8 cellular contexts compared by ENCODE assay signal in the genomic region with DNA sequence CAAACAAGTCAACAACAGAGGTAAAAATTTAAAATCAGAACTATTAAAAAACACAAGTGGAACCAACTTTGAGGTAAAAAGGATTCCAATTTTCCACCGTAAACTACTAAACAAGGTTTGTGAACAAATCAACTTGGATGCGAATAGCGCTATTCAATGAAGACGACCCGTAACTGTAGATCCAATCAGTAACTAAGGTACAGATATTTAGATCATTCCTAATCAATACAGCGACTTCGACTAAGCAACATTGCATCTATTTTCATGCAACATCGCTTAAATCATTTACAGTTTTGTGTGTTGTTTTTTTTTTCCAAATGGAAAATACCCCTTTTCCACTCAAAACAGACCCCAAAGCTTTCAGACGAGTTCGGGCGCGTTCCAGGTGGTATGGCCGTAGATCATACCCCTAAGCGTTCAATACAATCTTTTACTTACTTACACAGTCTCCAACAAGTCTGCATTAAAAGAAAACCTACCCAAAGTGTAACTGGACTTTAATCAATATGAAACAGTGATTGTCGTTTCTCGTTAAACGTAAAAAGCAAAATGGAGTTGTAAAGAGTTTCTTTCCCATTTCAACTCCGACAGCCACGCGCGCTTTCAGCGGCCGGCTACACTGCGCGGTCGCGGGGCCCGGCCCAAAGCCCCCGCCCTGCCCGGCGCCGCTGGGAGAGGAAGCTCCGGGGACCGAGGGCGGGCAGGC. TPM values are rescaled to one million over a fixed set of nuclear protein-coding genes. Genes with fewer than 3 reads are reported as not detected.
DNase-seq lines count a peak whose midpoint lies in the region; ATAC-seq and TF ChIP-seq lines count a peak whose summit lies in the region.

No MANE protein-coding gene starts in this region.

- no peak for DNase-seq in GM12865 (ENCODE audit: low read depth)
- no peak for DNase-seq in RWPE2 (ENCODE audit: low spot score)
- DNase-seq in fibroblast of lung (ENCODE audit: low read depth in 2 of 2): no peak
- peak; percentile 29 to 55 for DNase-seq in trophoblast cell
- DNase-seq in left lobe of liver (ENCODE audit: low spot score): no peak
- no peak for DNase-seq in SIG-M5 treated with dmso at 0.1 percent for 504 hours (lab: John Stamatoyannopoulos, UW; ENCODE audit: unreplicated experiment)
- DNase-seq in NCI-H2029 (lab: John Stamatoyannopoulos, UW): no peak

- H3K79me1 ChIP-seq in trophoblast cell (ENCODE audit: low read length): peaks cover 13% of the 10 kb centered on the region

- peaks cover 75% of the 10 kb centered on the region for H3K79me2 ChIP-seq in fibroblast of lung (ENCODE audit: control insufficient read depth, insufficient read depth, low read length)
- peaks cover 22% of the 10 kb centered on the region for H3K79me2 ChIP-seq in trophoblast cell (ENCODE audit: control insufficient read depth, insufficient read depth, low read length, poor library complexity)

- H3K23ac ChIP-seq in trophoblast cell (ENCODE audit: low read length): no peak overlapping the region

- H3K4me3 ChIP-seq in GM12865 (ENCODE audit: low read depth, low read length): peak overlapping the region; percentile 90
- H3K4me3 ChIP-seq in RWPE2 (ENCODE audit: severe bottlenecking): peak overlapping the region; percentile 89
- H3K4me3 ChIP-seq in fibroblast of lung (replicated peaks in 1 of 4; ENCODE audit: control extremely low read depth in 1 of 4, insufficient read depth in 1 of 4, low read depth in 3 of 4, low read length in 4 of 4): peak overlapping the region; percentile 73 to 98 (median 90)
- peak overlapping the region; percentile 80 for H3K4me3 ChIP-seq in trophoblast cell (ENCODE audit: low read depth, low read length)

- ATAC-seq in RWPE2 (ENCODE audit: low read depth): peak; percentile 28; the same call in 1 of the 3 replicates
- no peak for ATAC-seq in left lobe of liver
- no peak for ATAC-seq in HG02840 (IDR thresholded peaks at IDR 0.05; ENCODE audit: low FRiP score, unreplicated experiment)

- peak overlapping the region; percentile 99 for H3K18ac ChIP-seq in trophoblast cell (ENCODE audit: low read length)

- H3K14ac ChIP-seq in trophoblast cell (ENCODE audit: low read length): peak overlapping the region; percentile 99

- H4K91ac ChIP-seq in trophoblast cell (ENCODE audit: low read depth, low read length): peak overlapping the region; percentile 98

- H3K36me3 ChIP-seq in RWPE2 (ENCODE audit: low read depth): peaks cover 40% of the 10 kb centered on the region
- H3K36me3 ChIP-seq in fibroblast of lung (ENCODE audit: control insufficient read depth, insufficient read depth, low read length): peaks cover 7% of the 10 kb centered on the region
- H3K36me3 ChIP-seq in trophoblast cell (ENCODE audit: control insufficient read depth in 1 of 2, insufficient read depth in 2 of 2, low read length in 2 of 2): peaks cover 2 to 9% of the 10 kb centered on the region in 2 experiments

- peak overlapping the region; percentile 97 for H4K8ac ChIP-seq in trophoblast cell (ENCODE audit: low read depth, low read length)

- H3K9ac ChIP-seq in fibroblast of lung (ENCODE audit: insufficient read depth, low read length) (peak overlapping the region; percentile 98), trophoblast cell (ENCODE audit: low read length) (peak overlapping the region; percentile 86)

- H3K27me3 ChIP-seq in RWPE2 (ENCODE audit: insufficient read depth, poor library complexity, severe bottlenecking) (no peaks in the 10 kb centered on the region), fibroblast of lung (ENCODE audit: control insufficient read depth, insufficient read depth, low read length) (no peaks in the 10 kb centered on the region), trophoblast cell (ENCODE audit: insufficient read depth, low read length) (no peaks in the 10 kb centered on the region)

- H3K9me3 ChIP-seq in RWPE2 (ENCODE audit: severe bottlenecking) (no peaks in the 10 kb centered on the region), fibroblast of lung (ENCODE audit: control insufficient read depth, insufficient read depth, low read depth, low read length) (no peaks in the 10 kb centered on the region), trophoblast cell (ENCODE audit: insufficient read depth, low read depth, low read length) (peaks cover 2% of the 10 kb centered on the region)

- H2AFZ ChIP-seq in fibroblast of lung (ENCODE audit: low read length): no peak overlapping the region
- no peak overlapping the region for H2AFZ ChIP-seq in trophoblast cell (ENCODE audit: insufficient read depth, low read length, poor library complexity)

- peak overlapping the region; percentile 98 for H4K12ac ChIP-seq in trophoblast cell (ENCODE audit: low read depth, low read length)

- TF ChIP-seq CTCF in GM12865 (IDR thresholded peaks at IDR 0.05; ENCODE audit: insufficient read depth, low read depth, low read length, missing control alignments) (no peak), RWPE2 (IDR thresholded peaks at IDR 0.05; ENCODE audit: poor library complexity, severe bottlenecking) (no peak), fibroblast of lung (conservative IDR thresholded peaks at IDR 0.05 in 1 of 2, IDR thresholded peaks at IDR 0.05 in 1 of 2; ENCODE audit: low read depth in 1 of 2, low read length in 2 of 2) (no peak)

- H2BK5ac ChIP-seq in trophoblast cell (ENCODE audit: low read depth, low read length, poor library complexity): peak overlapping the region; percentile 97

- H3K4ac ChIP-seq in trophoblast cell (ENCODE audit: low read depth, low read length): peak overlapping the region; percentile 99

- peak overlapping the region; percentile 82 for H3K4me2 ChIP-seq in fibroblast of lung (ENCODE audit: extremely low read depth, insufficient read depth, low read length)
- peak overlapping the region; percentile 75 for H3K4me2 ChIP-seq in trophoblast cell (ENCODE audit: low read length)

- H2BK12ac ChIP-seq in trophoblast cell (ENCODE audit: low read length): no peak overlapping the region

- peaks cover 7% of the 10 kb centered on the region for H4K20me1 ChIP-seq in fibroblast of lung (ENCODE audit: control insufficient read depth, extremely low read depth, insufficient read depth, low read length)

- H2BK120ac ChIP-seq in trophoblast cell (ENCODE audit: insufficient read depth, low read length, poor library complexity): peak overlapping the region; percentile 87

- peak overlapping the region; percentile 92 for H3K27ac ChIP-seq in RWPE2 (ENCODE audit: poor library complexity, severe bottlenecking)
- H3K27ac ChIP-seq in fibroblast of lung (ENCODE audit: insufficient read depth, low read length): peak overlapping the region; percentile 93
- peak overlapping the region; percentile 92 for H3K27ac ChIP-seq in trophoblast cell (ENCODE audit: low read depth, low read length)

- no peak overlapping the region for H2AK5ac ChIP-seq in trophoblast cell (ENCODE audit: low read length)

- H3K4me1 ChIP-seq in RWPE2 (ENCODE audit: insufficient read depth, poor library complexity, severe bottlenecking) (peaks cover 28% of the 10 kb centered on the region), fibroblast of lung (ENCODE audit: control insufficient read depth, extremely low read depth, insufficient read depth, low read length) (peaks cover 3% of the 10 kb centered on the region), trophoblast cell (ENCODE audit: control insufficient read depth in 1 of 2, insufficient read depth in 2 of 2, low read length in 2 of 2) (peaks cover 12 to 22% of the 10 kb centered on the region in 2 experiments)

- no CpG with 5 or more reads among the region's 35 CpGs for WGBS in trophoblast cell (ENCODE audit: extremely low coverage, insufficient coverage, insufficient read length)

RNA-seq across cellular contexts. Expression of a gene that starts 0.8 kb away (rescaled TPM):
- 352 and 548 TPM in 2 replicates for total RNA-seq in fibroblast of lung
- polyA plus RNA-seq in fibroblast of lung: 727 and 1,002 TPM in 2 replicates
- 673 and 854 TPM in 2 replicates for polyA plus RNA-seq in fibroblast of lung (2012)
- polyA minus RNA-seq in fibroblast of lung (ENCODE audit: low replicate concordance): 753 and 846 TPM in 2 replicates
- 556 and 567 TPM in 2 replicates for polyA plus RNA-seq in trophoblast cell (2013)
- 155 TPM for total RNA-seq in left lobe of liver

RNA-seq across cellular contexts. Expression of a gene that starts 1.2 kb away (rescaled TPM):
- 14.4 and 34.5 TPM in 2 replicates for total RNA-seq in fibroblast of lung
- polyA plus RNA-seq in fibroblast of lung: 51.6 and 57.8 TPM in 2 replicates
- 34.6 and 38.4 TPM in 2 replicates for polyA plus RNA-seq in fibroblast of lung (2012)
- polyA minus RNA-seq in fibroblast of lung (ENCODE audit: low replicate concordance): 30.2 and 47.6 TPM in 2 replicates
- polyA plus RNA-seq in trophoblast cell (2013): 6.3 and 6.5 TPM in 2 replicates
- total RNA-seq in left lobe of liver: 23.4 TPM

RNA-seq across cellular contexts. Expression of a gene that starts 11.3 kb away (rescaled TPM):
- total RNA-seq in fibroblast of lung: 0.77 and 2.6 TPM in 2 replicates
- polyA plus RNA-seq in fibroblast of lung: 2.0 and 2.7 TPM in 2 replicates
- polyA plus RNA-seq in fibroblast of lung (2012): 1.3 and 1.4 TPM in 2 replicates
- polyA minus RNA-seq in fibroblast of lung (ENCODE audit: low replicate concordance): 0.44 TPM in 1 of 2 replicates, not detected in the other
- 8.2 and 8.8 TPM in 2 replicates for polyA plus RNA-seq in trophoblast cell (2013)
- total RNA-seq in left lobe of liver: 46.8 TPM

RNA-seq across cellular contexts. Expression of a gene that starts 18.1 kb away (rescaled TPM):
- total RNA-seq in fibroblast of lung (3.3 and 5.6 TPM in 2 replicates), left lobe of liver (9.1 TPM)
- polyA plus RNA-seq in fibroblast of lung: 9.0 and 10.5 TPM in 2 replicates
- 9.9 and 10.8 TPM in 2 replicates for polyA plus RNA-seq in fibroblast of lung (2012)
- polyA minus RNA-seq in fibroblast of lung (ENCODE audit: low replicate concordance): 29.3 and 81.8 TPM in 2 replicates
- 11.3 and 12.5 TPM in 2 replicates for polyA plus RNA-seq in trophoblast cell (2013)

RNA-seq across cellular contexts. Expression of a gene that starts 52.8 kb away (rescaled TPM):
- total RNA-seq in fibroblast of lung (447 and 456 TPM in 2 replicates), left lobe of liver (272 TPM)
- 227 and 428 TPM in 2 replicates for polyA plus RNA-seq in fibroblast of lung
- 398 and 683 TPM in 2 replicates for polyA plus RNA-seq in fibroblast of lung (2012)
- 235 and 280 TPM in 2 replicates for polyA minus RNA-seq in fibroblast of lung (ENCODE audit: low replicate concordance)
- polyA plus RNA-seq in trophoblast cell (2013): 163 and 164 TPM in 2 replicates

Comparison
In these comparisons a context has a peak if more than half of its experiments do, and no peak if none do; other contexts are left out.
1. DNase-seq: peak in trophoblast cell (2 of 2); none in GM12865 (single experiment), RWPE2 (single experiment), fibroblast of lung (0 of 2), left lobe of liver (single experiment), SIG-M5 treated with dmso at 0.1 percent for 504 hours (single experiment) and NCI-H2029 (single experiment).
2. RNA of a gene that starts 11.3 kb away (total RNA-seq): 46.8 TPM in left lobe of liver (single experiment); 0.77 to 2.6 TPM in fibroblast of lung; every median in the first group is over 10 times any median in the second.
3. Peak in every context shown above with its lines, with median percentiles within 50 percentile points of each other: H3K4me3 ChIP-seq and H3K27ac ChIP-seq.